9 cellular contexts compared by ENCODE assay signal in the genomic region with DNA sequence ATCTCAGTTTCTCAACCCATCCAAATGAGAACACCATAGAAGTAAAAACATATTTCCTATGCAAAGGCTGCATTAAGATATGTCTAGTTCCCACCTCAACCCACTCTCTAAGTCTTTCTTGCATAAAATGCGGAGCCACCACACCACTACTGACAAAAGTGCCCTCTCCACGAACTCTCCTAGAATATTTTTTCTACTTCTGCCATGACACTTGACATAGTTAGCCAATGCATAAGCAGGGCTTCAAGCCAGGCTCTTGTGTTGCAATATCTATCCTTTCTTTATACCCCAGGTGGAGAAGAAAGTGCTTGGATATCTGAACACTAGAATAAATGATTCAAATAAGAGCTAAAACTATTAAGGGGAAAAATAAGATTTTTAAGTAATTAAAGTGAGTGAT.
"Had no signal": no experiment of that assay in that cellular context is flagged by ENCODE, and none has a peak within 500 bp of the region (broad histone marks: within the 10 kb centered on the region; RNA-seq: fewer than 3 reads in every experiment).

No MANE protein-coding gene starts in this region.

- H3K9ac ChIP-seq: GM23248 had no signal

- H3K36me3 ChIP-seq: HAP-1 had no signal

- DNase-seq: GM23248, GOT3, H7, HFFc6, IMR-90, KG1 had no signal

- H3K4me3 ChIP-seq: GM23248, HAP-1, K562 had no signal

- H3K27ac ChIP-seq: GM23248 had no signal

- H3K9me3 ChIP-seq: HAP-1 had no signal

- ATAC-seq: HCT116, K562 had no signal

- H3K4me1 ChIP-seq: HAP-1 had no signal
